8 cellular contexts compared by ENCODE assay signal in the genomic region with DNA sequence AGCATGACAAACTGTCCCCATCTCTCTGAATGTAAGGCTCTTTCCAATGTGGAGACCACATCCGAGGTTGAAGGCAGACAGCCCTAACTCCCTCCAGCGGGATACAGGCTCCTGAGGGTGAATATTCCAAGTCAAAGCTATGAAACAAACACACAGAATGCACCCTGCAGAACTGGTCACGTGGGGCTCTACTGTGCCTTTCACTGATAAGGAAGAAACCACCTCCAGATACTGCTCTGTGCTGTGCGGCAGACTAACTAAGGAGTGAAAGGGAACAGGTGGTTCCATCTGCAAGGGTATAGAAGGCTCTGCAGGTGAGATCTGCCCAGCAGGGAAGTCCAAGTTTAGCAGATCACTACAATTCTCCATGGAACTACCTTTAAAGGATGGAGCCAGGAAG.
"Had no signal": no experiment of that assay in that cellular context is flagged by ENCODE, and none has a peak within 500 bp of the region (broad histone marks: within the 10 kb centered on the region; RNA-seq: fewer than 3 reads in every experiment).

No MANE protein-coding gene starts in this region.

- ATAC-seq: GM12878 had no signal

- H3K4me3 ChIP-seq: GM12878 had no signal

- FAIRE-seq: G401.6, GM12878, GM12891, GM12892, GM18507, GM19239 had no signal

- DNase-seq: GDM1, GF-D8 had no signal
